ENCODE assay signal across 16 cellular contexts in the genomic region with DNA sequence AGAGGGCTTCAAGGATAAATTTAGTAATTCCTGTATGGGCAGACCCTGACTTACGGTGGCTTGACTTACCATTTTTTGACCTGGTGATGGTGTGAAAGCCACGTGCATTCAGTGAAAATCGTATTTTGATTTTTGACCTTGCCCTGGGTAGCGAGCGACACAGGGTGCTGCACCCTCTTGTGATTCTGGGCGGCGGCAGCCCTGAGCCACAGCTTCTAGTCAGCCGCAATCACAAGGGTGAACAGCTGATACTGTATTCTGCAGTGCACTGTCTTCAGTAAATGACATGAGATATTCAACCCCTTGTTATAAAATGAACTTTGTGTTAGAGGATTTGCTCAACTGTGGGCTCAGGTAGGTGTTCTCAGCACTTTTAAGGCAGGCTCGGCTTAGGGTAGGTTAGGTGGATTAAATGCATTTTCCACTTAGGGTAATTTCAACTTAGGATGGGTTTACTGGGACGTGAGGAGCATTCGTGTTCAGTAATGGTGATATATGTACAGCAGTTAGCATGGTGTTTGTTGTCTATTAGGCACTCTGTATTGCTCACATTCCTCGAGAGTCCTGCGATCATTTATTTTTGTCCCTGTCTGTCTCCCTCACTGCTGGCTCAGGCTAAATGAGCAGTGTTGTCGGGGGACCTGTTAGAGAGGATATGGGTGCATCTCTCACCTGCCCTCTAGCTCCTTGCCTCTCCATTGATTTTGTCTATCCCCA.
DNase-seq lines count a peak whose midpoint lies in the region; ATAC-seq, FAIRE-seq and TF ChIP-seq lines count a peak whose summit lies in the region.
"Had no signal": no experiment of that assay in that cellular context is flagged by ENCODE, and none has a peak within 500 bp of the region (broad histone marks: within the 10 kb centered on the region; RNA-seq: fewer than 3 reads in every experiment).

No MANE protein-coding gene starts in this region.

- peaks cover 35 to 60% of the 10 kb centered on the region in 2 donors for H3K36me3 Mint-ChIP-seq in activated naive CD4-positive, alpha-beta T cell treated with anti-CD3 and anti-CD28 coated beads, Interleukin-2, amount 50 U/mL, for 72 hours
- H3K36me3 Mint-ChIP-seq in activated T-helper 17 cell treated with anti-CD3 and anti-CD28 coated beads, Interleukin-2, amount 50 U/mL, for 72 hours (ENCODE audit: low read depth) = peaks cover 94% of the 10 kb centered on the region
- peaks cover 40% of the 10 kb centered on the region for H3K36me3 Mint-ChIP-seq in astrocyte (ENCODE audit: low read depth, unreplicated experiment)
- peaks cover 93% of the 10 kb centered on the region for H3K36me3 Mint-ChIP-seq in stimulated activated effector memory CD8-positive, alpha-beta T cell treated with anti-CD3 and anti-CD28 coated beads, Interleukin-12 subunit alpha, Interleukin-12 subunit beta, amount 100 ng/mL, for 72 hours

- no peak overlapping the region for H3K9ac ChIP-seq in astrocyte (ENCODE audit: low read length)

- no peak for FAIRE-seq in astrocyte (lab: Jason Lieb, UNC)
- FAIRE-seq: A204.1, HTR-8/SVneo had no signal

- peak overlapping the region; percentile 19 to 83 for H3K27ac Mint-ChIP-seq in activated naive CD4-positive, alpha-beta T cell treated with anti-CD3 and anti-CD28 coated beads, Interleukin-2, amount 50 U/mL, for 72 hours
- H3K27ac Mint-ChIP-seq in activated T-helper 17 cell treated with anti-CD3 and anti-CD28 coated beads, Interleukin-2, amount 50 U/mL, for 72 hours = peak overlapping the region; percentile 53
- peak overlapping the region; percentile 31 for H3K27ac Mint-ChIP-seq in astrocyte (ENCODE audit: unreplicated experiment)
- peak overlapping the region; percentile 11 for H3K27ac Mint-ChIP-seq in stimulated activated effector memory CD8-positive, alpha-beta T cell treated with anti-CD3 and anti-CD28 coated beads, Interleukin-12 subunit alpha, Interleukin-12 subunit beta, amount 100 ng/mL, for 72 hours
- H3K27ac Mint-ChIP-seq: B cell; CD4-positive, alpha-beta T cell; HFFc6 had no signal

- H4K20me1 ChIP-seq in astrocyte (ENCODE audit: insufficient read depth, low read length) = no peaks in the 10 kb centered on the region

- no peaks in the 10 kb centered on the region for H3K9me3 ChIP-seq in astrocyte (ENCODE audit: insufficient read depth, low read depth, low read length)

- H3K36me3 ChIP-seq in astrocyte (ENCODE audit: insufficient read depth, low read length) = peaks cover 38% of the 10 kb centered on the region

- no peak overlapping the region for H3K4me2 ChIP-seq in astrocyte (ENCODE audit: low read length)

- no peak overlapping the region for H2AFZ ChIP-seq in astrocyte (ENCODE audit: low read depth, low read length)

- H3K27me3 ChIP-seq in astrocyte (ENCODE audit: insufficient read depth, low read length) = no peaks in the 10 kb centered on the region

- TF ChIP-seq CTCF in astrocyte (IDR thresholded peaks at IDR 0.05; ENCODE audit: insufficient read depth, low read depth, low read length) = no peak

- no peaks in the 10 kb centered on the region for H3K9me3 Mint-ChIP-seq in activated naive CD4-positive, alpha-beta T cell treated with anti-CD3 and anti-CD28 coated beads, Interleukin-2, amount 50 U/mL, for 72 hours
- no peaks in the 10 kb centered on the region for H3K9me3 Mint-ChIP-seq in activated T-helper 17 cell treated with anti-CD3 and anti-CD28 coated beads, Interleukin-2, amount 50 U/mL, for 72 hours
- peaks cover 2% of the 10 kb centered on the region for H3K9me3 Mint-ChIP-seq in astrocyte (ENCODE audit: unreplicated experiment)
- H3K9me3 Mint-ChIP-seq in stimulated activated effector memory CD8-positive, alpha-beta T cell treated with anti-CD3 and anti-CD28 coated beads, Interleukin-12 subunit alpha, Interleukin-12 subunit beta, amount 100 ng/mL, for 72 hours = no peaks in the 10 kb centered on the region
- H3K9me3 Mint-ChIP-seq: CD4-positive, alpha-beta T cell; HFFc6 had no signal

- H3K4me1 ChIP-seq in astrocyte (ENCODE audit: insufficient read depth, low read length) = no peaks in the 10 kb centered on the region

- H3K4me3 ChIP-seq in astrocyte (ENCODE audit: insufficient read depth, low read depth, low read length) = no peak overlapping the region

- H3K27me3 Mint-ChIP-seq in activated T-helper 17 cell treated with anti-CD3 and anti-CD28 coated beads, Interleukin-2, amount 50 U/mL, for 72 hours = no peaks in the 10 kb centered on the region
- H3K27me3 Mint-ChIP-seq in astrocyte (ENCODE audit: low read depth, unreplicated experiment) = no peaks in the 10 kb centered on the region
- H3K27me3 Mint-ChIP-seq: B cell; CD4-positive, alpha-beta T cell had no signal

- no peaks in the 10 kb centered on the region for H3K79me2 ChIP-seq in astrocyte (ENCODE audit: insufficient read depth, low read length)

- ATAC-seq in activated naive CD4-positive, alpha-beta T cell treated with anti-CD3 and anti-CD28 coated beads, Interleukin-2, amount 50 U/mL, for 72 hours = peak in 1 of 2 donors; percentile 24
- ATAC-seq in activated T-helper 17 cell treated with anti-CD3 and anti-CD28 coated beads, Interleukin-2, amount 50 U/mL, for 72 hours (replicated peaks) = no peak
- no peak for ATAC-seq in stimulated activated effector memory CD8-positive, alpha-beta T cell treated with anti-CD3 and anti-CD28 coated beads, Interleukin-12 subunit alpha, Interleukin-12 subunit beta, amount 100 ng/mL, for 72 hours
- no peak for ATAC-seq in HG03439 (IDR thresholded peaks at IDR 0.05; ENCODE audit: unreplicated experiment)

- H3K4me3 Mint-ChIP-seq in activated T-helper 17 cell treated with anti-CD3 and anti-CD28 coated beads, Interleukin-2, amount 50 U/mL, for 72 hours = no peak overlapping the region
- no peak overlapping the region for H3K4me3 Mint-ChIP-seq in astrocyte (ENCODE audit: unreplicated experiment)
- H3K4me3 Mint-ChIP-seq in stimulated activated effector memory CD8-positive, alpha-beta T cell treated with anti-CD3 and anti-CD28 coated beads, Interleukin-12 subunit alpha, Interleukin-12 subunit beta, amount 100 ng/mL, for 72 hours = no peak overlapping the region
- H3K4me3 Mint-ChIP-seq: B cell; CD4-positive, alpha-beta T cell; HFFc6 had no signal

- no peaks in the 10 kb centered on the region for H3K4me1 Mint-ChIP-seq in activated T-helper 17 cell treated with anti-CD3 and anti-CD28 coated beads, Interleukin-2, amount 50 U/mL, for 72 hours
- no peaks in the 10 kb centered on the region for H3K4me1 Mint-ChIP-seq in astrocyte (ENCODE audit: low read depth, unreplicated experiment)
- peaks cover 19% of the 10 kb centered on the region for H3K4me1 Mint-ChIP-seq in stimulated activated effector memory CD8-positive, alpha-beta T cell treated with anti-CD3 and anti-CD28 coated beads, Interleukin-12 subunit alpha, Interleukin-12 subunit beta, amount 100 ng/mL, for 72 hours
- H3K4me1 Mint-ChIP-seq: B cell had no signal

- no peak overlapping the region for H3K27ac ChIP-seq in astrocyte (ENCODE audit: low read depth, low read length)

- no peak for DNase-seq in activated naive CD4-positive, alpha-beta T cell treated with anti-CD3 and anti-CD28 coated beads, Interleukin-2, amount 50 U/mL, for 72 hours (ENCODE audit: low spot score in 2 of 2)
- no peak for DNase-seq in activated naive CD4-positive, alpha-beta T cell treated with anti-CD3 and anti-CD28 coated beads, Interleukin-2, amount 50 U/mL, for 16 hours
- no peak for DNase-seq in astrocyte (ENCODE audit: low read depth)
- no peak for DNase-seq in stimulated activated effector memory CD8-positive, alpha-beta T cell treated with anti-CD3 and anti-CD28 coated beads, Interleukin-12 subunit alpha, Interleukin-12 subunit beta, amount 100 ng/mL, for 72 hours (ENCODE audit: low spot score in 2 of 2)
- no peak for DNase-seq in NCI-H1694 (lab: John Stamatoyannopoulos, UW)
- DNase-seq: C1 segment of cervical spinal cord; Calu3; CD4-positive, alpha-beta T cell; DMS 273 treated with DMSO at 0.1 percent for 48 hours; HCEC 1CT; HFFc6 had no signal
